Comparison of ENCODE assay signal across 10 cellular contexts in genomic region chr21:45255381-45256020, GRCh38. TPM values are rescaled to one million over a fixed set of nuclear protein-coding genes. Genes with fewer than 3 reads are reported as not detected.
A peak's percentile ranks its signal among the peaks of the same experiment; 100 is the strongest.
DNase-seq lines count a peak whose midpoint lies in the region; ATAC-seq and TF ChIP-seq lines count a peak whose summit lies in the region.
"Had no signal": no experiment of that assay in that cellular context is flagged by ENCODE, and none has a peak within 500 bp of the region (broad histone marks: within the 10 kb centered on the region; RNA-seq: fewer than 3 reads in every experiment).

No MANE protein-coding gene starts in this region.

- H3K27me3 Mint-ChIP-seq in activated CD4-positive, alpha-beta T cell treated with anti-CD3 and anti-CD28 coated beads for 36 hours = peaks cover 6% of the 10 kb centered on the region
- peaks cover 5% of the 10 kb centered on the region for H3K27me3 Mint-ChIP-seq in activated T-helper 17 cell treated with anti-CD3 and anti-CD28 coated beads, Interleukin-2, amount 50 U/mL, for 72 hours
- H3K27me3 Mint-ChIP-seq in naive thymus-derived CD8-positive, alpha-beta T cell = peaks cover 2 to 13% (median 8%) of the 10 kb centered on the region in 5 donors

- H3K36me3 Mint-ChIP-seq in activated CD4-positive, alpha-beta T cell treated with anti-CD3 and anti-CD28 coated beads for 36 hours (ENCODE audit: low read depth) = no peaks in the 10 kb centered on the region
- no peaks in the 10 kb centered on the region for H3K36me3 Mint-ChIP-seq in activated T-helper 17 cell treated with anti-CD3 and anti-CD28 coated beads, Interleukin-2, amount 50 U/mL, for 72 hours (ENCODE audit: low read depth)
- H3K36me3 Mint-ChIP-seq in naive thymus-derived CD8-positive, alpha-beta T cell = no peaks in the 10 kb centered on the region

- H3K4me1 Mint-ChIP-seq in activated CD4-positive, alpha-beta T cell treated with anti-CD3 and anti-CD28 coated beads for 36 hours = no peaks in the 10 kb centered on the region
- H3K4me1 Mint-ChIP-seq in activated T-helper 17 cell treated with anti-CD3 and anti-CD28 coated beads, Interleukin-2, amount 50 U/mL, for 72 hours = peaks cover 8% of the 10 kb centered on the region
- peaks cover 4 to 25% (median 15%) of the 10 kb centered on the region in 4 donors for H3K4me1 Mint-ChIP-seq in naive thymus-derived CD8-positive, alpha-beta T cell

- POLR2A ChIA-PET in activated CD4-positive, alpha-beta T cell treated with anti-CD3 and anti-CD28 coated beads for 36 hours (lab: Charles Lee) = no interaction called here
- POLR2A ChIA-PET in naive thymus-derived CD8-positive, alpha-beta T cell (lab: Charles Lee) = no interaction called here

- no peak for TF ChIP-seq CTCF in dorsolateral prefrontal cortex (IDR thresholded peaks at IDR 0.05 in 54 of 56, conservative IDR thresholded peaks at IDR 0.05 in 2 of 56; ENCODE audit: low read depth in 1 of 56, partially characterized antibody in 56 of 56)

- intact Hi-C loops in activated CD4-positive, alpha-beta T cell treated with anti-CD3 and anti-CD28 coated beads for 36 hours (cut with DNase I, micrococcal nuclease) = no loop called here
- intact Hi-C loops in dorsolateral prefrontal cortex (cut with DNase I) = no loop called here

- no peak overlapping the region for H3K27ac Mint-ChIP-seq in activated CD4-positive, alpha-beta T cell treated with anti-CD3 and anti-CD28 coated beads for 36 hours
- no peak overlapping the region for H3K27ac Mint-ChIP-seq in activated T-helper 17 cell treated with anti-CD3 and anti-CD28 coated beads, Interleukin-2, amount 50 U/mL, for 72 hours
- peak overlapping the region in 3 of 10 donors; percentile 41 to 82 (median 48) for H3K27ac Mint-ChIP-seq in naive thymus-derived CD8-positive, alpha-beta T cell
- H3K27ac Mint-ChIP-seq: stimulated activated naive CD8-positive, alpha-beta T cell treated with anti-CD3 and anti-CD28 coated beads, Interleukin-15, Interleukin-2, amounts not matched to agents 100 ng/mL and 50 ng/mL, for 24 hours had no signal

- peak; percentile 28 for DNase-seq in activated CD4-positive, alpha-beta T cell treated with anti-CD3 and anti-CD28 coated beads for 36 hours
- DNase-seq in activated CD4-positive, alpha-beta T cell treated with anti-CD3 and anti-CD28 coated beads for 48 hours = no peak
- DNase-seq in NCI-H2029 treated with DMSO at 0.1 percent for 48 hours (lab: John Stamatoyannopoulos, UW) (peak; percentile 31), dorsolateral prefrontal cortex (no peak)
- peak in 2 of 10 donors; percentile 11 to 16 for DNase-seq in naive thymus-derived CD8-positive, alpha-beta T cell
- DNase-seq in stimulated activated CD4-positive, alpha-beta T cell treated with anti-CD3 and anti-CD28 coated beads, Interleukin-1b, Interleukin-23, amount 100 ng/mL, for 48 hours = no peak

- no peaks in the 10 kb centered on the region for H3K9me3 Mint-ChIP-seq in activated CD4-positive, alpha-beta T cell treated with anti-CD3 and anti-CD28 coated beads for 36 hours (ENCODE audit: low read depth)
- H3K9me3 Mint-ChIP-seq in activated T-helper 17 cell treated with anti-CD3 and anti-CD28 coated beads, Interleukin-2, amount 50 U/mL, for 72 hours = no peaks in the 10 kb centered on the region
- no peaks in the 10 kb centered on the region for H3K9me3 Mint-ChIP-seq in naive thymus-derived CD8-positive, alpha-beta T cell
- H3K9me3 Mint-ChIP-seq: stimulated activated naive CD8-positive, alpha-beta T cell treated with anti-CD3 and anti-CD28 coated beads, Interleukin-15, Interleukin-2, amounts not matched to agents 100 ng/mL and 50 ng/mL, for 24 hours had no signal

- CTCF ChIA-PET in activated CD4-positive, alpha-beta T cell treated with anti-CD3 and anti-CD28 coated beads for 36 hours (lab: Charles Lee) = no interaction called here

- no peak overlapping the region for H3K27ac ChIP-seq in dorsolateral prefrontal cortex
- H3K27ac ChIP-seq: SK-N-MC had no signal

- H3K4me3 Mint-ChIP-seq in activated CD4-positive, alpha-beta T cell treated with anti-CD3 and anti-CD28 coated beads for 36 hours = no peak overlapping the region
- H3K4me3 Mint-ChIP-seq in activated T-helper 17 cell treated with anti-CD3 and anti-CD28 coated beads, Interleukin-2, amount 50 U/mL, for 72 hours = peak overlapping the region; percentile 34
- H3K4me3 Mint-ChIP-seq in naive thymus-derived CD8-positive, alpha-beta T cell = peak overlapping the region in 6 of 10 donors; percentile 44 to 80 (median 58)
- H3K4me3 Mint-ChIP-seq: stimulated activated naive CD8-positive, alpha-beta T cell treated with anti-CD3 and anti-CD28 coated beads, Interleukin-15, Interleukin-2, amounts not matched to agents 100 ng/mL and 50 ng/mL, for 24 hours had no signal

- H3K4me3 ChIP-seq in dorsolateral prefrontal cortex = no peak overlapping the region
- H3K4me3 ChIP-seq: SK-N-MC had no signal

- no peak for ATAC-seq in activated CD4-positive, alpha-beta T cell treated with anti-CD3 and anti-CD28 coated beads for 36 hours
- ATAC-seq in activated T-helper 17 cell treated with anti-CD3 and anti-CD28 coated beads, Interleukin-2, amount 50 U/mL, for 72 hours (replicated peaks) = peak; percentile 82
- peak; percentile 49 to 56 for ATAC-seq in naive thymus-derived CD8-positive, alpha-beta T cell
- no peak for ATAC-seq in GM18861 (IDR thresholded peaks at IDR 0.05; ENCODE audit: unreplicated experiment)

- peaks cover 0 to 32% (median 0%) of the 10 kb centered on the region in 45 donors for H3K27me3 ChIP-seq in dorsolateral prefrontal cortex

RNA-seq across cellular contexts. Expression of gene POFUT2, which starts 32.2 kb away (rescaled TPM):
- 10 to 100 TPM; 14.7 to 14.9 TPM for total RNA-seq in activated CD4-positive, alpha-beta T cell treated with anti-CD3 and anti-CD28 coated beads for 36 hours
- total RNA-seq in activated T-helper 17 cell treated with anti-CD3 and anti-CD28 coated beads, Interleukin-2, amount 50 U/mL, for 72 hours = 10 to 100 TPM; 12.0 to 22.8 TPM
- 10 to 100 TPM; 37.4 to 44.7 TPM for total RNA-seq in naive thymus-derived CD8-positive, alpha-beta T cell
- polyA plus RNA-seq in naive thymus-derived CD8-positive, alpha-beta T cell = 1 to 10 TPM; 2.7 to 5.5 (median 3.5) TPM
- 10 to 100 TPM; 13.5 to 37.4 (median 20.5) TPM for total RNA-seq in dorsolateral prefrontal cortex

Comparison
In these comparisons a context has a peak if more than half of its experiments do, and no peak if none do; other contexts are left out.
1. DNase-seq: peak in activated CD4-positive, alpha-beta T cell treated with anti-CD3 and anti-CD28 coated beads for 36 hours (single experiment) and NCI-H2029 treated with DMSO at 0.1 percent for 48 hours (single experiment); none in activated CD4-positive, alpha-beta T cell treated with anti-CD3 and anti-CD28 coated beads for 48 hours (single experiment), stimulated activated CD4-positive, alpha-beta T cell treated with anti-CD3 and anti-CD28 coated beads, Interleukin-1b, Interleukin-23, amount 100 ng/mL, for 48 hours (single experiment) and dorsolateral prefrontal cortex (0 of 10).
2. ATAC-seq: peak in activated T-helper 17 cell treated with anti-CD3 and anti-CD28 coated beads, Interleukin-2, amount 50 U/mL, for 72 hours (single experiment) and naive thymus-derived CD8-positive, alpha-beta T cell (2 of 2); none in activated CD4-positive, alpha-beta T cell treated with anti-CD3 and anti-CD28 coated beads for 36 hours (single experiment) and GM18861 (single experiment).